In genomic region chr1:46173361-46173856, GRCh38 we compare ENCODE assay signal across 11 cellular contexts.
DNase-seq lines count a peak whose midpoint lies in the region; ATAC-seq and TF ChIP-seq lines count a peak whose summit lies in the region.
"Had no signal": no experiment of that assay in that cellular context is flagged by ENCODE, and none has a peak within 500 bp of the region (broad histone marks: within the 10 kb centered on the region; RNA-seq: fewer than 3 reads in every experiment).

No MANE protein-coding gene starts in this region.

- TF ChIP-seq CTCF in foreskin fibroblast (IDR thresholded peaks at IDR 0.05; ENCODE audit: low read depth, low read length) = peak; percentile 5

- H3K4me3 ChIP-seq in foreskin fibroblast (ENCODE audit: low read depth in 1 of 2, low read length in 2 of 2) = no peak overlapping the region
- no peak overlapping the region for H3K4me3 ChIP-seq in skeletal muscle cell (ENCODE audit: low read depth, low read length)

- peak; percentile 16 to 32 (median 29) for DNase-seq in NCI-H1417 (lab: John Stamatoyannopoulos, UW)
- DNase-seq in NCI-H1417 treated with DMSO at 0.1 percent for 48 hours (lab: John Stamatoyannopoulos, UW) = no peak
- peak; percentile 25 for DNase-seq in NOMO-1 treated with DMSO at 0.1 percent for 48 hours (lab: John Stamatoyannopoulos, UW; ENCODE audit: unreplicated experiment)
- peak in 1 of 2 donors; percentile 38 for DNase-seq in foreskin fibroblast
- DNase-seq in skeletal muscle cell (ENCODE audit: low read depth) = peak; percentile 43
- no peak for DNase-seq in DMS114 treated with DMSO at 0.1 percent for 48 hours (lab: John Stamatoyannopoulos, UW; ENCODE audit: unreplicated experiment)
- DNase-seq: ACHN; activated CD4-positive, alpha-beta memory T cell treated with anti-CD3 and anti-CD28 coated beads for 36 hours; kidney glomerular epithelial cell had no signal

- ATAC-seq in HG02588 (IDR thresholded peaks at IDR 0.05; ENCODE audit: unreplicated experiment) (no peak), HG02852 (IDR thresholded peaks at IDR 0.05; ENCODE audit: unreplicated experiment) (no peak)

Comparison
In these comparisons a context has a peak if more than half of its experiments do, and no peak if none do; other contexts are left out.
1. DNase-seq: peak in NCI-H1417 (3 of 3), NOMO-1 treated with DMSO at 0.1 percent for 48 hours (single experiment) and skeletal muscle cell (single experiment); none in NCI-H1417 treated with DMSO at 0.1 percent for 48 hours (single experiment) and DMS114 treated with DMSO at 0.1 percent for 48 hours (single experiment).